In the genomic region with DNA sequence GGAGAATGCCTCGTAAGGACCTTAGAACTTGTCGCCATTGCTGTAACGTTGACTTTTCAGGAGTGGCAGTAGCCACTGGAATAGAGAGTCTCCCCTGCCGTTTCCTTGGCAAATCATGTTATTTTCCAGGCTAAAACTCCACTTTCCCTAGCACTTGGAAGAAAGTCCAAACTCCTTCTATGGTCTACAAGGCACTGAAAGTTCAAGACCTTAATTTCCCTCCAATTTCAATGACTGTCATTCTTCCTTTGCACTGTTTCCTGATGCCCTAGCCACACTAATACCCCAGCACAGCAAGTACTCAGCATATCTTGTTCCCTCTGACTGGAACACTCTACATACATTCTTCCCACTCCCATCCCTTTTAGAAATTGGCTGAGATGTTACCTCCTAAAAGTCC, we compare ENCODE assay signal across 8 cellular contexts. TPM values are rescaled to one million over a fixed set of nuclear protein-coding genes. Genes with fewer than 3 reads are reported as not detected.
DNase-seq lines count a peak whose midpoint lies in the region; ATAC-seq, FAIRE-seq and TF ChIP-seq lines count a peak whose summit lies in the region.

No MANE protein-coding gene starts in this region.

- peaks cover 18% of the 10 kb centered on the region for H3K27me3 Mint-ChIP-seq in progenitor cell of endocrine pancreas

- 73 to 82% methylated on average over 4 of the region's 4 CpGs for WGBS in esophagus squamous epithelium, 2 donors

- H3K36me3 Mint-ChIP-seq in progenitor cell of endocrine pancreas (ENCODE audit: insufficient read depth), result no peaks in the 10 kb centered on the region

- peak overlapping the region; percentile 96 for H3K4me3 Mint-ChIP-seq in progenitor cell of endocrine pancreas (ENCODE audit: low read depth)

- peaks cover 16% of the 10 kb centered on the region for H4K20me1 ChIP-seq in DND-41 (ENCODE audit: insufficient read depth, low read length)

- FAIRE-seq in GM19239 (lab: Jason Lieb, UNC), result no peak

- H3K79me2 ChIP-seq in DND-41 (ENCODE audit: insufficient read depth, low read length), result peaks cover 32% of the 10 kb centered on the region

- peak overlapping the region; percentile 66 for H3K27ac Mint-ChIP-seq in progenitor cell of endocrine pancreas

- H3K4me2 ChIP-seq in DND-41 (ENCODE audit: insufficient read depth, low read length), result peak overlapping the region; percentile 99

- peaks cover 24% of the 10 kb centered on the region for H3K27me3 ChIP-seq in DND-41 (ENCODE audit: insufficient read depth, low read length, poor library complexity)
- H3K27me3 ChIP-seq in SJCRH30, result no peaks in the 10 kb centered on the region
- no peaks in the 10 kb centered on the region for H3K27me3 ChIP-seq in esophagus squamous epithelium

- intact Hi-C loops in esophagus squamous epithelium (cut with DNase I), result no loop called here

- TF ChIP-seq POLR2A in esophagus squamous epithelium (IDR thresholded peaks at IDR 0.05), result no peak

- H3K9ac ChIP-seq in DND-41 (ENCODE audit: low read depth, low read length), result no peak overlapping the region

- no peak overlapping the region for H3K4me3 ChIP-seq in DND-41 (ENCODE audit: low read depth in 1 of 2, low read length in 2 of 2)
- peak overlapping the region; percentile 92 for H3K4me3 ChIP-seq in SJCRH30
- peak overlapping the region in 3 of 4 donors; percentile 83 to 93 (median 92) for H3K4me3 ChIP-seq in esophagus squamous epithelium

- H2AFZ ChIP-seq in DND-41 (ENCODE audit: low read depth, low read length), result peak overlapping the region; percentile 98; the same call in 1 of the 2 replicates

- DNase-seq in DND-41 (no peak), SJCRH30 (no peak), esophagus squamous epithelium (lab: John Stamatoyannopoulos, UW) (no peak), progenitor cell of endocrine pancreas (ENCODE audit: low spot score, unreplicated experiment) (no peak), GM19239 (ENCODE audit: insufficient read length, low spot score) (no peak), DMS53 (lab: John Stamatoyannopoulos, UW) (no peak)
- DNase-seq in central memory CD4-positive, alpha-beta T cell, result no peak

- H3K36me3 ChIP-seq in DND-41 (ENCODE audit: insufficient read depth, low read length) (no peaks in the 10 kb centered on the region; the same call in 1 of the 2 replicates), SJCRH30 (no peaks in the 10 kb centered on the region), esophagus squamous epithelium (no peaks in the 10 kb centered on the region)

- no peak overlapping the region for H3K27ac ChIP-seq in DND-41 (ENCODE audit: low read length)
- no peak overlapping the region for H3K27ac ChIP-seq in SJCRH30
- H3K27ac ChIP-seq in esophagus squamous epithelium, result peak overlapping the region; percentile 79 to 96 (median 92)

- no peak for TF ChIP-seq CTCF in DND-41 (IDR thresholded peaks at IDR 0.05; ENCODE audit: borderline replicate concordance, extremely low read depth, low read length, poor library complexity, severe bottlenecking)
- TF ChIP-seq CTCF in esophagus squamous epithelium (IDR thresholded peaks at IDR 0.05), result no peak
- TF ChIP-seq CTCF in progenitor cell of endocrine pancreas (IDR thresholded peaks at IDR 0.05; ENCODE audit: unreplicated experiment), result no peak

- no peaks in the 10 kb centered on the region for H3K9me3 Mint-ChIP-seq in progenitor cell of endocrine pancreas (ENCODE audit: low read depth)

- peaks cover 37% of the 10 kb centered on the region for H3K4me1 ChIP-seq in DND-41 (ENCODE audit: insufficient read depth, low read length)
- no peaks in the 10 kb centered on the region; the same call in 1 of the 2 replicates for H3K4me1 ChIP-seq in SJCRH30
- H3K4me1 ChIP-seq in esophagus squamous epithelium, result peaks cover 4 to 30% (median 22%) of the 10 kb centered on the region in 3 donors

- no peak for ATAC-seq in DND-41 (ENCODE audit: insufficient read depth, low read depth)
- no peak for ATAC-seq in HG03095 (IDR thresholded peaks at IDR 0.05; ENCODE audit: unreplicated experiment)

- H3K9me3 ChIP-seq in DND-41 (ENCODE audit: insufficient read depth, low read length, severe bottlenecking), result no peaks in the 10 kb centered on the region
- H3K9me3 ChIP-seq in SJCRH30 (replicated peaks), result no peaks in the 10 kb centered on the region
- no peaks in the 10 kb centered on the region for H3K9me3 ChIP-seq in esophagus squamous epithelium

- peaks cover 24% of the 10 kb centered on the region for H3K4me1 Mint-ChIP-seq in progenitor cell of endocrine pancreas (ENCODE audit: low read depth)

RNA-seq across cellular contexts. Expression of a gene that starts 1.8 kb away (rescaled TPM):
- total RNA-seq in SJCRH30 (2014; rRNA removed; shearing (Covaris generic)), result 56.2 and 57.1 TPM in 2 replicates
- total RNA-seq in esophagus squamous epithelium, result 10 to 100 TPM in 2 of 4 donors, 1 to 10 TPM in 2; 9.0 to 27.5 (median 12.0) TPM
- 45.2 and 48.4 TPM in 2 replicates for total RNA-seq in progenitor cell of endocrine pancreas

Comparison
In these comparisons a context has a peak if more than half of its experiments do, and no peak if none do; other contexts are left out.
1. H3K27ac ChIP-seq: peak in esophagus squamous epithelium (4 of 4); none in DND-41 (single experiment) and SJCRH30 (single experiment).
2. H3K4me3 ChIP-seq: peak in SJCRH30 (single experiment) and esophagus squamous epithelium (3 of 4); none in DND-41 (0 of 2).